1 cellular context compared by ENCODE assay signal in genomic region chr18:9321709-9322108, GRCh38.
TF ChIP-seq lines count a peak whose summit lies in the region.

No MANE protein-coding gene starts in this region.

TF ChIP-seq in H1, 55 proteins besides CTCF, POLR2A, EP300 and RAD21:
- TF ChIP-seq USF2 (IDR thresholded peaks at IDR 0.05; ENCODE audit: low read length) = no peak
- no peak for TF ChIP-seq EGR1 (IDR thresholded peaks at IDR 0.05; ENCODE audit: borderline replicate concordance, low read depth, low read length)
- TF ChIP-seq FOSL1 (IDR thresholded peaks at IDR 0.05; ENCODE audit: insufficient read depth, low read depth, low read length) = no peak
- TF ChIP-seq SIRT6 (IDR thresholded peaks at IDR 0.05; ENCODE audit: low read length) = no peak
